In the genomic region with DNA sequence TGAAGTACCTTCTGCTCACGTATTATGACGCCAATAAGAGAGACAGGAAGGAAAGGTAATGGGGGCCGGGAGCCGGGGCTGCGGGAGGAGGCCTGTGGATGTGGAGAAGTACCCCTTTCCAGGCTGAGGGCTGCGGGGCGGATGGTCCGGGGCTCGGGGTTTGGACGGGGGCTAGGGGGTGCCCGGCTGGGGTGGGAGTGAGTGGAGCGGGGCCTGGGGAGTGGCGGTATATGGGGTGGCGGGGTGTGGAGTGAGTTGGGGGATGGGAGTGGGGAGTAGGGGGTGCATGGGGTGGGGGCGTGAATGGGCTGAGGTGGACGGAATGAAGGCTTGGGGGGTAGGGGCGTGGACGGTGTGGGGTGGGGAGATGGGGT, we compare ENCODE assay signal across 8 cellular contexts. TPM values are rescaled to one million over a fixed set of nuclear protein-coding genes. Genes with fewer than 3 reads are reported as not detected.
DNase-seq lines count a peak whose midpoint lies in the region; ATAC-seq and TF ChIP-seq lines count a peak whose summit lies in the region.
"Not testable (repeated sequence)": the region's sequence is repeated elsewhere in the genome, so short reads cannot be mapped to it uniquely, and the experiment has no call there.

No MANE protein-coding gene starts in this region.

- not testable (repeated sequence) for H3K27me3 ChIP-seq in foreskin keratinocyte; lung (ENCODE audit: control insufficient read depth, insufficient read depth); prostate gland (replicated peaks; ENCODE audit: insufficient read depth)

- H3K27ac ChIP-seq in foreskin keratinocyte: peak overlapping the region; percentile 90
- peak overlapping the region; percentile 82 to 86 for H3K27ac ChIP-seq in lung (ENCODE audit: low read depth in 1 of 2, low read length in 1 of 2)
- H3K27ac ChIP-seq in prostate gland: peak overlapping the region; percentile 91 to 92

- H3K4me1 ChIP-seq in ES-I3 (ENCODE audit: insufficient read depth, low read length); foreskin keratinocyte; lung (ENCODE audit: control insufficient read depth in 2 of 2, insufficient read depth in 2 of 2, low read length in 2 of 2); prostate gland (replicated peaks): not testable (repeated sequence)

- ATAC-seq in activated CD4-positive, alpha-beta T cell treated with anti-CD3 and anti-CD28 coated beads for 36 hours; foreskin keratinocyte; lung (ENCODE audit: insufficient read depth, low FRiP score): not testable (repeated sequence)

- TF ChIP-seq CTCF in MCF 10A (IDR thresholded peaks at IDR 0.05; ENCODE audit: unreplicated experiment); foreskin keratinocyte (conservative IDR thresholded peaks at IDR 0.05); lung (IDR thresholded peaks at IDR 0.05; ENCODE audit: control extremely low read depth, extremely low read depth); prostate gland (IDR thresholded peaks at IDR 0.05); type B pancreatic cell (conservative IDR thresholded peaks at IDR 0.05): not testable (repeated sequence)

- not testable (repeated sequence) for H3K36me3 Mint-ChIP-seq in IgD-negative memory B cell; activated CD4-positive, alpha-beta T cell treated with anti-CD3 and anti-CD28 coated beads for 36 hours (ENCODE audit: low read depth); MCF 10A (ENCODE audit: insufficient read depth, unreplicated experiment); type B pancreatic cell

- H3K9me3 ChIP-seq in ES-I3 (ENCODE audit: control insufficient read depth, insufficient read depth, low read length); lung (ENCODE audit: control insufficient read depth in 2 of 2, insufficient read depth in 1 of 2, low read length in 1 of 2); prostate gland: not testable (repeated sequence)

- peak; percentile 32 for DNase-seq in activated CD4-positive, alpha-beta T cell treated with anti-CD3 and anti-CD28 coated beads for 36 hours
- not testable (repeated sequence) for DNase-seq in MCF 10A (ENCODE audit: unreplicated experiment); foreskin keratinocyte; lung (ENCODE audit: low spot score); prostate gland (ENCODE audit: low spot score); type B pancreatic cell (ENCODE audit: extremely low spot score, unreplicated experiment)

- CTCF ChIA-PET in activated CD4-positive, alpha-beta T cell treated with anti-CD3 and anti-CD28 coated beads for 36 hours (lab: Charles Lee): interaction anchor here (2.4 kb wide), 1 partner anchor 256 kb away, joined by 22 read pairs; the partner anchor contains the start of gene ANKRD39
- CTCF ChIA-PET in MCF 10A (lab: Yijun Ruan, JAX): interaction anchor here (0.6 to 3.8 kb wide), 3 partner anchors 228 to 256 kb away, joined by 3 to 23 read pairs (median 3); partner anchors contain the start of gene ANKRD39

- H3K27ac Mint-ChIP-seq in IgD-negative memory B cell: peak overlapping the region; percentile 93 to 99 (median 94)
- peak overlapping the region; percentile 98 for H3K27ac Mint-ChIP-seq in activated CD4-positive, alpha-beta T cell treated with anti-CD3 and anti-CD28 coated beads for 36 hours
- H3K27ac Mint-ChIP-seq in MCF 10A (ENCODE audit: low read depth, unreplicated experiment): peak overlapping the region; percentile 90
- H3K27ac Mint-ChIP-seq in type B pancreatic cell: peak overlapping the region; percentile 97

- intact Hi-C loops in activated CD4-positive, alpha-beta T cell treated with anti-CD3 and anti-CD28 coated beads for 36 hours (cut with DNase I, micrococcal nuclease): loop anchor here in 1 of 2 experiments (1.0 to 10.0 kb wide), 6 partner anchors 151 to 577 kb away; partner anchors contain the start of genes ACTR1B, ARID5A, C2orf92 and CNNM3
- intact Hi-C loops in MCF 10A (cut with micrococcal nuclease): loop anchor here (2.0 kb wide), 1 partner anchor 255 kb away; the partner anchor contains the start of gene ANKRD39
- intact Hi-C loops in prostate gland (cut with DNase I): not testable (repeated sequence)

- peak overlapping the region; percentile 68 for H3K9ac ChIP-seq in ES-I3 (ENCODE audit: low read depth, low read length)

- H3K9me3 Mint-ChIP-seq in IgD-negative memory B cell; activated CD4-positive, alpha-beta T cell treated with anti-CD3 and anti-CD28 coated beads for 36 hours (ENCODE audit: low read depth); MCF 10A (ENCODE audit: unreplicated experiment); type B pancreatic cell: not testable (repeated sequence)

- H3K4me3 Mint-ChIP-seq in IgD-negative memory B cell (peak overlapping the region; percentile 98 to 100 (median 98)), MCF 10A (ENCODE audit: unreplicated experiment) (peak overlapping the region; percentile 90), type B pancreatic cell (peak overlapping the region; percentile 100)
- peak overlapping the region; percentile 100 for H3K4me3 Mint-ChIP-seq in activated CD4-positive, alpha-beta T cell treated with anti-CD3 and anti-CD28 coated beads for 36 hours

- TF ChIP-seq POLR2A in prostate gland (IDR thresholded peaks at IDR 0.05): not testable (repeated sequence)

- not testable (repeated sequence) for H3K27me3 Mint-ChIP-seq in IgD-negative memory B cell; activated CD4-positive, alpha-beta T cell treated with anti-CD3 and anti-CD28 coated beads for 36 hours
- peaks cover 26% of the 10 kb centered on the region for H3K27me3 Mint-ChIP-seq in MCF 10A (ENCODE audit: insufficient read depth, unreplicated experiment)
- peaks cover 13% of the 10 kb centered on the region for H3K27me3 Mint-ChIP-seq in type B pancreatic cell

- not testable (repeated sequence) for BruUV-seq in MCF 10A (replicated peaks; lab: Mats Ljungman, UMichigan)

- POLR2A ChIA-PET in activated CD4-positive, alpha-beta T cell treated with anti-CD3 and anti-CD28 coated beads for 36 hours (lab: Charles Lee): interaction anchor here (0.6 kb wide), 1 partner anchor 10 kb away, joined by 4 read pairs; no protein-coding TSS in a partner anchor
- POLR2A ChIA-PET in MCF 10A (lab: Yijun Ruan, JAX): interaction anchor here (1.0 to 2.5 kb wide), 5 partner anchors 245 to 580 kb away, joined by 3 to 39 read pairs (median 10); partner anchors contain the start of genes ANKRD39 and CNNM3

- not testable (repeated sequence) for H3K4me1 Mint-ChIP-seq in IgD-negative memory B cell; activated CD4-positive, alpha-beta T cell treated with anti-CD3 and anti-CD28 coated beads for 36 hours; MCF 10A (ENCODE audit: insufficient read depth, unreplicated experiment); type B pancreatic cell (ENCODE audit: unreplicated experiment)

- H3K4me3 ChIP-seq in lung: peak overlapping the region; percentile 33
- H3K4me3 ChIP-seq in prostate gland: peak overlapping the region; percentile 60 to 75

- not testable (repeated sequence) for H3K36me3 ChIP-seq in ES-I3 (ENCODE audit: insufficient read depth, low read length); lung (ENCODE audit: control insufficient read depth in 2 of 2, insufficient read depth in 2 of 2, low read length in 2 of 2); prostate gland

- WGBS in lung, 2 donors: 0 to 5% methylated on average over 12 to 16 of the region's 18 CpGs
- WGBS in prostate gland: 2% methylated on average over 11 of the region's 18 CpGs

RNA-seq across cellular contexts. Expression of gene ANKRD36, which starts 0.9 kb away (rescaled TPM):
- polyA plus RNA-seq in IgD-negative memory B cell (9.4 TPM), foreskin keratinocyte (2.5 and 2.8 TPM in 2 replicates), lung (1 to 10 TPM; 1.5 to 8.5 TPM)
- total RNA-seq in activated CD4-positive, alpha-beta T cell treated with anti-CD3 and anti-CD28 coated beads for 36 hours: 10 to 100 TPM; 24.5 to 31.8 TPM
- total RNA-seq in MCF 10A (2022) (20.6 and 29.8 TPM in 2 replicates), foreskin keratinocyte (10.5 and 12.1 TPM in 2 replicates), lung (10 to 100 TPM; 23.8 to 96.4 TPM), prostate gland (10 to 100 TPM; 16.3 to 26.2 TPM), type B pancreatic cell (ENCODE audit: low replicate concordance) (9.2 and 33.3 TPM in 2 replicates)

RNA-seq across cellular contexts. Expression of gene FAHD2B, which starts 19.2 kb away (rescaled TPM):
- polyA plus RNA-seq in IgD-negative memory B cell (13.6 TPM), foreskin keratinocyte (10.3 and 15.0 TPM in 2 replicates), lung (1 to 10 TPM; 6.5 to 8.3 TPM)
- total RNA-seq in activated CD4-positive, alpha-beta T cell treated with anti-CD3 and anti-CD28 coated beads for 36 hours: 10 to 100 TPM; 21.0 to 26.2 TPM
- total RNA-seq in MCF 10A (2022) (12.1 and 13.2 TPM in 2 replicates), foreskin keratinocyte (8.4 and 11.0 TPM in 2 replicates), lung (10 to 100 TPM; 12.1 to 14.4 TPM), prostate gland (10 to 100 TPM; 10.9 to 13.9 TPM), type B pancreatic cell (ENCODE audit: low replicate concordance) (12.6 and 31.8 TPM in 2 replicates)
